ENCODE assay signal across 10 cellular contexts in genomic region chr21:38956791-38957571, GRCh38.
A peak's percentile ranks its signal among the peaks of the same experiment; 100 is the strongest.
DNase-seq lines count a peak whose midpoint lies in the region; ATAC-seq, FAIRE-seq and TF ChIP-seq lines count a peak whose summit lies in the region.
"Had no signal": no experiment of that assay in that cellular context is flagged by ENCODE, and none has a peak within 500 bp of the region (broad histone marks: within the 10 kb centered on the region; RNA-seq: fewer than 3 reads in every experiment).

No MANE protein-coding gene starts in this region.

- DNase-seq in NCI-H510A treated with DMSO at 0.1 percent for 48 hours (lab: John Stamatoyannopoulos, UW) = peak; percentile 98
- DNase-seq in endothelial cell of umbilical vein (ENCODE audit: low read depth, low spot score) = peak; percentile 7
- DNase-seq in posterior vena cava (ENCODE audit: low spot score) = peak; percentile 43
- no peak for DNase-seq in GM13976 (ENCODE audit: low spot score)
- no peak for DNase-seq in brain microvascular endothelial cell
- no peak for DNase-seq in H54 (ENCODE audit: insufficient read length, low spot score)
- DNase-seq: amniotic stem cell, T1000 had no signal

- no peaks in the 10 kb centered on the region for H3K9me1 ChIP-seq in endothelial cell of umbilical vein (replicated peaks; ENCODE audit: control insufficient read depth, extremely low read depth, insufficient read depth, low read length)

- BruUV-seq in endothelial cell of umbilical vein (replicated peaks; lab: Mats Ljungman, UMichigan) = no TSS peak

- H3K4me1 ChIP-seq in endothelial cell of umbilical vein (ENCODE audit: control insufficient read depth, extremely low read depth, insufficient read depth, low read length) = no peaks in the 10 kb centered on the region

- H4K20me1 ChIP-seq in endothelial cell of umbilical vein (replicated peaks; ENCODE audit: control insufficient read depth, extremely low read depth, insufficient read depth, low read length) = no peaks in the 10 kb centered on the region

- H3K27me3 ChIP-seq in endothelial cell of umbilical vein (ENCODE audit: control insufficient read depth in 2 of 2, insufficient read depth in 2 of 2, low read length in 2 of 2) (peaks cover 0 to 3% of the 10 kb centered on the region in 2 experiments), brain microvascular endothelial cell (replicated peaks) (no peaks in the 10 kb centered on the region)

- no peaks in the 10 kb centered on the region for H3K36me3 ChIP-seq in KOPT-K1 (ENCODE audit: insufficient read depth, low read length)
- no peaks in the 10 kb centered on the region for H3K36me3 ChIP-seq in endothelial cell of umbilical vein (ENCODE audit: control insufficient read depth in 2 of 2, extremely low read depth in 1 of 2, insufficient read depth in 2 of 2, low read length in 2 of 2)
- H3K36me3 ChIP-seq in brain microvascular endothelial cell (replicated peaks) = no peaks in the 10 kb centered on the region

- in situ Hi-C loops in GM13976 (cut with MboI; ENCODE audit: low sequenced_read_pairs, unreplicated experiment) (no loop called here), brain microvascular endothelial cell (cut with HindIII; ENCODE audit: low pct_ligation_motif_present, low sequenced_read_pairs) (no loop called here)

- TF ChIP-seq CTCF in endothelial cell of umbilical vein (IDR thresholded peaks at IDR 0.05; ENCODE audit: extremely low read depth in 1 of 2, insufficient read depth in 1 of 2, low read depth in 1 of 2, low read length in 2 of 2) (no peak), GM13976 (IDR thresholded peaks at IDR 0.05; ENCODE audit: borderline replicate concordance, control extremely low read depth, extremely low read depth, insufficient read depth, missing control alignments) (no peak), brain microvascular endothelial cell (IDR thresholded peaks at IDR 0.05; ENCODE audit: low read depth, low read length, missing control alignments) (no peak)

- dilution Hi-C loops in endothelial cell of umbilical vein (cut with MboI; ENCODE audit: extremely low pct_ligation_motif_present, low sequenced_read_pairs) = no loop called here

- no peak overlapping the region for H3K4me3 ChIP-seq in endothelial cell of umbilical vein (replicated peaks in 1 of 3; ENCODE audit: insufficient read depth in 1 of 3, low read depth in 1 of 3, low read length in 3 of 3)
- no peak overlapping the region for H3K4me3 ChIP-seq in brain microvascular endothelial cell (ENCODE audit: low read depth, low read length)

- H3K9me3 ChIP-seq in KOPT-K1 (ENCODE audit: insufficient read depth, low read length, poor library complexity, severe bottlenecking) (peaks cover 23% of the 10 kb centered on the region), endothelial cell of umbilical vein (replicated peaks; ENCODE audit: control insufficient read depth, insufficient read depth, low read length) (no peaks in the 10 kb centered on the region)

- H3K79me2 ChIP-seq in endothelial cell of umbilical vein (ENCODE audit: control insufficient read depth, insufficient read depth, low read length) = no peaks in the 10 kb centered on the region

- no peak overlapping the region for H2AFZ ChIP-seq in endothelial cell of umbilical vein (ENCODE audit: low read depth, low read length)

- POLR2A ChIA-PET in endothelial cell of umbilical vein (lab: Charles Lee) = no interaction called here

- peak overlapping the region; percentile 58 for H3K27ac ChIP-seq in KOPT-K1 (ENCODE audit: low read depth, low read length, poor library complexity, severe bottlenecking)
- H3K27ac ChIP-seq in endothelial cell of umbilical vein (ENCODE audit: insufficient read depth, low read depth, low read length) = no peak overlapping the region
- no peak overlapping the region for H3K27ac ChIP-seq in brain microvascular endothelial cell

- intact Hi-C loops in endothelial cell of umbilical vein (cut with micrococcal nuclease) = no loop called here
- intact Hi-C loops in posterior vena cava (cut with DNase I) = no loop called here

- TF ChIP-seq POLR2A in endothelial cell of umbilical vein (IDR thresholded peaks at IDR 0.05; ENCODE audit: low read depth, low read length) (no peak), H54 (IDR thresholded peaks at IDR 0.05; ENCODE audit: low read depth, low read length) (no peak)

- CTCF ChIA-PET in endothelial cell of umbilical vein (lab: Charles Lee) = interaction anchor here (0.9 to 1.2 kb wide), 3 partner anchors 12 to 67 kb away, joined by 3 read pairs; no protein-coding TSS in a partner anchor

- H3K9ac ChIP-seq in endothelial cell of umbilical vein (replicated peaks; ENCODE audit: extremely low read depth, insufficient read depth, low read length) = no peak overlapping the region

- ATAC-seq in HG02571 (IDR thresholded peaks at IDR 0.05; ENCODE audit: unreplicated experiment) = no peak

- H3K4me2 ChIP-seq in endothelial cell of umbilical vein (ENCODE audit: insufficient read depth, low read length) = no peak overlapping the region

- FAIRE-seq in endothelial cell of umbilical vein (lab: Jason Lieb, UNC) (no peak), H54 (lab: Jason Lieb, UNC) (no peak)

TF ChIP-seq in endothelial cell of umbilical vein, 7 proteins besides CTCF, POLR2A, EP300 and RAD21:
- no peak for TF ChIP-seq JUN (IDR thresholded peaks at IDR 0.05; ENCODE audit: borderline replicate concordance, insufficient read depth, insufficient read length, low read depth)

Comparison
In these comparisons a context has a peak if more than half of its experiments do, and no peak if none do; other contexts are left out.
1. DNase-seq: peak in NCI-H510A treated with DMSO at 0.1 percent for 48 hours (single experiment), endothelial cell of umbilical vein (single experiment) and posterior vena cava (single experiment); none in GM13976 (single experiment), brain microvascular endothelial cell (single experiment) and H54 (single experiment).